In genomic region chr6:22349528-22349927, GRCh38 we compare ENCODE assay signal across 31 cellular contexts. TPM values are rescaled to one million over a fixed set of nuclear protein-coding genes. Genes with fewer than 3 reads are reported as not detected.
"Had no signal": no experiment of that assay in that cellular context is flagged by ENCODE, and none has a peak within 500 bp of the region (broad histone marks: within the 10 kb centered on the region; RNA-seq: fewer than 3 reads in every experiment).

No MANE protein-coding gene starts in this region.

- H3K27ac ChIP-seq: ascending aorta, body of pancreas, breast epithelium, Peyer's patch had no signal

- H3K9me3 ChIP-seq: ascending aorta, body of pancreas, breast epithelium, Peyer's patch had no signal

- H3K27me3 ChIP-seq: ascending aorta, body of pancreas, breast epithelium, Peyer's patch had no signal

- DNase-seq: activated CD4-positive, alpha-beta T cell treated with anti-CD3 and anti-CD28 coated beads, Interleukin-2, amount 10 ng/mL, durations not matched to agents 24 days and 14 days; activated CD4-positive, alpha-beta T cell treated with anti-CD3 and anti-CD28 coated beads, Interleukin-2, amount 50 U/mL, for 4 hours; activated CD8-positive, alpha-beta T cell treated with anti-CD3 and anti-CD28 coated beads for 36 hours; activated effector memory CD4-positive, alpha-beta T cell treated with anti-CD3 and anti-CD28 coated beads, Interleukin-2, amount 50 U/mL, for 16 hours; activated naive CD4-positive, alpha-beta T cell treated with Interleukin-2 at 50 U/mL for 16 hours; activated naive CD8-positive, alpha-beta T cell treated with anti-CD3 and anti-CD28 coated beads, Interleukin-2, amount 10 ng/mL, durations not matched to agents 7 days and 5 days; activated T-cell treated with anti-CD3 and anti-CD28 coated beads, Interleukin-2, amount 50 U/mL, for 1 hour; activated T-cell treated with anti-CD3 and anti-CD28 coated beads, Interleukin-2, amount 50 U/mL, for 72 hours; amygdala; body of pancreas; Karpas-422; MV-4-11; NCI-H1092; NCI-H1436 treated with DMSO at 0.1 percent for 48 hours; NCI-H1694 treated with DMSO at 0.1 percent for 48 hours; NCI-H524 treated with DMSO at 0.1 percent for 48 hours; PC-3; Peyer's patch; RPMI8226; SIG-M5; T1000 had no signal

- H3K36me3 ChIP-seq: ascending aorta, breast epithelium, Peyer's patch had no signal

- H3K4me1 ChIP-seq: body of pancreas, breast epithelium, Peyer's patch had no signal

- H3K4me3 ChIP-seq: ascending aorta, body of pancreas, breast epithelium, Peyer's patch had no signal

- ATAC-seq: activated CD8-positive, alpha-beta T cell treated with anti-CD3 and anti-CD28 coated beads for 36 hours; activated T-cell treated with anti-CD3 and anti-CD28 coated beads, Interleukin-2, amount 50 U/mL, for 72 hours; activated T-helper 17 cell treated with anti-CD3 and anti-CD28 coated beads, Interleukin-2, amount 50 U/mL, for 72 hours; body of pancreas; PC-3 had no signal

RNA-seq across cellular contexts. Expression of gene PRL, which starts 52.7 kb away (rescaled TPM):
- total RNA-seq: activated CD4-positive, alpha-beta T cell treated with anti-CD3 and anti-CD28 coated beads, Interleukin-2, amount 10 ng/mL, durations not matched to agents 24 days and 14 days; activated CD8-positive, alpha-beta memory T cell treated with anti-CD3 and anti-CD28 coated beads for 36 hours; activated naive CD8-positive, alpha-beta T cell treated with anti-CD3 and anti-CD28 coated beads, Interleukin-2, amount 10 ng/mL, durations not matched to agents 7 days and 5 days; activated T-helper 17 cell treated with anti-CD3 and anti-CD28 coated beads, Interleukin-2, amount 50 U/mL, for 72 hours; ascending aorta; body of pancreas; cardiac septum; MCF 10A; NCI-H460; PC-3; Peyer's patch; SK-MEL-5; T-helper 1 cell treated with Interleukin-12 subunit alpha and Interleukin-12 subunit beta and Interleukin-4 antibody, amounts not matched to agents 30 ng/mL and 1 ng/mL, for 36 hours; T-helper 2 cell treated with Interferon-gamma antibody and Interleukin-4, amounts not matched to agents 100 ng/mL and 5 ng/mL, for 36 hours had no signal
